ENCODE assay signal across 25 cellular contexts in the genomic region with DNA sequence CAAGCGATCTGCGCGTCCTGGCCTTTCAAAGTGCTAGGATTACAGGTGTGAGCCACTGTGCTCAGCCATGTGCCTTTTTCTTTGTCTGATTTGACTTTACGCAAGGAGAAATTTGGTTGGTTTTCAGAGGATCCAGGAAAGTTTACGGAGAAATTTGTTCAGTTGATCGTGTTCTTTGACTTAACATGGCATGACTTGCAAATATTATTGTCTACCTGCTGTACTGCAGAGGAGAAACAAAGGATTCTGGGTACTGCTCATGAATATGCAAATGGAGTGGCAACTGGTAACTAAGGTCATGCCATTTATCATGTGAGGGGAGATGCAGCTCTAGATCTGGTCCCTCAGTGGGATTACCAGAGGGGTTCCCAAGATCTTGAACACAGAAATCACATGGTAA.
A peak's percentile ranks its signal among the peaks of the same experiment; 100 is the strongest.
DNase-seq lines count a peak whose midpoint lies in the region; ATAC-seq, FAIRE-seq and TF ChIP-seq lines count a peak whose summit lies in the region.
"Had no signal": no experiment of that assay in that cellular context is flagged by ENCODE, and none has a peak within 500 bp of the region (broad histone marks: within the 10 kb centered on the region; RNA-seq: fewer than 3 reads in every experiment).

No MANE protein-coding gene starts in this region.

- H3K36me3 ChIP-seq in GM12878 (ENCODE audit: control insufficient read depth in 2 of 2, insufficient read depth in 2 of 2, low read length in 1 of 2) (no peaks in the 10 kb centered on the region), neural progenitor cell (no peaks in the 10 kb centered on the region), left ventricle myocardium inferior (no peaks in the 10 kb centered on the region)
- H3K36me3 ChIP-seq: BE2C; BLaER1 treated with 17β-estradiol and CSF1 and Interleukin-3, amounts not matched to agents 10 nM and 100 nM; HAP-1 had no signal

- peaks cover 13 to 18% of the 10 kb centered on the region in 2 experiments for H3K4me1 Mint-ChIP-seq in H9
- H3K4me1 Mint-ChIP-seq in neural progenitor cell: no peaks in the 10 kb centered on the region
- H3K4me1 Mint-ChIP-seq in nephron progenitor cell: no peaks in the 10 kb centered on the region

- H3K4me1 ChIP-seq in H9 (ENCODE audit: insufficient read depth, low read length): no peaks in the 10 kb centered on the region
- H3K4me1 ChIP-seq in GM12878 (ENCODE audit: control insufficient read depth, insufficient read depth, low read length): peaks cover 1% of the 10 kb centered on the region
- H3K4me1 ChIP-seq in neural progenitor cell: no peaks in the 10 kb centered on the region
- no peaks in the 10 kb centered on the region for H3K4me1 ChIP-seq in left ventricle myocardium inferior
- H3K4me1 ChIP-seq: BE2C, HAP-1 had no signal

- H3F3A ChIP-seq in neural progenitor cell (ENCODE audit: low read depth): no peaks in the 10 kb centered on the region

- H3K27me3 ChIP-seq in H9 (ENCODE audit: insufficient read depth, low read length) (no peaks in the 10 kb centered on the region), GM12878 (replicated peaks in 1 of 2; ENCODE audit: control insufficient read depth in 2 of 2, insufficient read depth in 2 of 2, low read length in 1 of 2) (no peaks in the 10 kb centered on the region), neural progenitor cell (no peaks in the 10 kb centered on the region), left ventricle myocardium inferior (ENCODE audit: low read depth) (peaks cover 5% of the 10 kb centered on the region)
- H3K27me3 ChIP-seq: BE2C; BLaER1 treated with 17β-estradiol and CSF1 and Interleukin-3, amounts not matched to agents 10 nM and 100 nM had no signal

- no peaks in the 10 kb centered on the region for H3K23me2 ChIP-seq in H9 (ENCODE audit: insufficient read length, low read depth, low read length, poor library complexity, severe bottlenecking)

- no peak overlapping the region for H4K91ac ChIP-seq in H9 (ENCODE audit: insufficient read length, low read depth, low read length)

- H3K4me3 Mint-ChIP-seq in H9 (no peak overlapping the region), neural progenitor cell (no peak overlapping the region), nephron progenitor cell (no peak overlapping the region)
- H3K4me3 Mint-ChIP-seq: CD14-positive monocyte; CD4-positive, alpha-beta T cell; CD8-positive, alpha-beta memory T cell; HFFc6 had no signal

- SMC1A ChIA-PET in GM12878 (lab: Charles Lee; ENCODE audit: uncharacterized antibody, unreplicated experiment): no interaction called here

- H3K4me2 ChIP-seq in H9 (ENCODE audit: insufficient read depth, insufficient read length, low read length) (no peak overlapping the region), GM12878 (ENCODE audit: control insufficient read depth, insufficient read depth) (no peak overlapping the region), neural progenitor cell (no peak overlapping the region)

- TF ChIP-seq EP300 in GM12878 (IDR thresholded peaks at IDR 0.05; ENCODE audit: borderline replicate concordance in 1 of 2, control insufficient read depth in 1 of 2, low read depth in 2 of 2, low read length in 2 of 2): no peak

- no peaks in the 10 kb centered on the region for H3K9me3 Mint-ChIP-seq in H9
- H3K9me3 Mint-ChIP-seq in neural progenitor cell: no peaks in the 10 kb centered on the region
- H3K9me3 Mint-ChIP-seq in nephron progenitor cell: no peaks in the 10 kb centered on the region
- H3K9me3 Mint-ChIP-seq: CD4-positive, alpha-beta T cell; CD8-positive, alpha-beta memory T cell; HFFc6 had no signal

- H2BK120ac ChIP-seq in H9 (ENCODE audit: low read depth, low read length, poor library complexity, severe bottlenecking): no peak overlapping the region

- in situ Hi-C loops in GM12878 (cut with MboI): no loop called here

- H2AFZ ChIP-seq in H9 (ENCODE audit: low read length): no peak overlapping the region
- no peak overlapping the region for H2AFZ ChIP-seq in GM12878 (ENCODE audit: control insufficient read depth, low read depth, low read length)
- peak overlapping the region; percentile 65 for H2AFZ ChIP-seq in neural progenitor cell (replicated peaks)

- no peaks in the 10 kb centered on the region; the same call in 1 of the 2 replicates for H3K27me3 Mint-ChIP-seq in H9 (ENCODE audit: low read depth)
- H3K27me3 Mint-ChIP-seq in neural progenitor cell (ENCODE audit: insufficient read depth, low read depth): no peaks in the 10 kb centered on the region
- peaks cover 11% of the 10 kb centered on the region for H3K27me3 Mint-ChIP-seq in nephron progenitor cell (ENCODE audit: low read depth, poor library complexity)

- H4K20me1 ChIP-seq in H9 (ENCODE audit: control insufficient read depth, insufficient read depth, insufficient read length) (no peaks in the 10 kb centered on the region), GM12878 (ENCODE audit: control insufficient read depth, insufficient read depth) (no peaks in the 10 kb centered on the region), neural progenitor cell (ENCODE audit: low read depth) (no peaks in the 10 kb centered on the region)
- H4K20me1 ChIP-seq: BLaER1 treated with 17β-estradiol and CSF1 and Interleukin-3, amounts not matched to agents 10 nM and 100 nM had no signal

- no peak for TF ChIP-seq POLR2A in GM12878 (IDR thresholded peaks at IDR 0.05; ENCODE audit: low read depth, low read length)

- no peak overlapping the region for H2BK12ac ChIP-seq in H9 (ENCODE audit: insufficient read length, low read depth, low read length)

- no peak overlapping the region for H3K9ac ChIP-seq in H9 (ENCODE audit: extremely low read depth, insufficient read length, low read length)
- H3K9ac ChIP-seq in GM12878 (ENCODE audit: control insufficient read depth, insufficient read depth, low read length): no peak overlapping the region
- no peak overlapping the region for H3K9ac ChIP-seq in neural progenitor cell
- H3K9ac ChIP-seq: BLaER1 treated with 17β-estradiol and CSF1 and Interleukin-3, amounts not matched to agents 10 nM and 100 nM had no signal

- no peak for TF ChIP-seq RAD21 in GM12878 (IDR thresholded peaks at IDR 0.05; ENCODE audit: insufficient read depth, low read depth, low read length)

- DNase-seq in NCI-H526 (lab: John Stamatoyannopoulos, UW): peak; percentile 23 to 42
- DNase-seq in NCI-H526 treated with DMSO at 0.1 percent for 48 hours (lab: John Stamatoyannopoulos, UW): no peak
- peak; percentile 3 for DNase-seq in H9
- no peak for DNase-seq in GM12878 (ENCODE audit: low read depth, low spot score)
- DNase-seq in neural progenitor cell (ENCODE audit: low spot score): no peak
- no peak for DNase-seq in left ventricle myocardium inferior
- no peak for DNase-seq in nephron progenitor cell
- DNase-seq: ACHN; BE2C; CD4-positive, alpha-beta T cell; CD8-positive, alpha-beta memory T cell; DMS 273 treated with DMSO at 0.1 percent for 48 hours; DMS79; EL; GDM1; HFFc6 had no signal

- H2BK15ac ChIP-seq in H9 (ENCODE audit: low read depth, low read length): no peak overlapping the region

- no TSS peak for BruUV-seq in GM12878 (replicated peaks; lab: Mats Ljungman, UMichigan)

- no peak overlapping the region for H4K5ac ChIP-seq in H9 (ENCODE audit: insufficient read length, low read depth, low read length)

- POLR2A ChIA-PET in GM12878 (lab: Charles Lee): no interaction called here

- ATAC-seq in GM12878: no peak
- ATAC-seq in HG03520 (IDR thresholded peaks at IDR 0.05; ENCODE audit: unreplicated experiment): no peak

- H3K18ac ChIP-seq in H9 (ENCODE audit: insufficient read length, low read depth, low read length): no peak overlapping the region

- no peak overlapping the region for H3K14ac ChIP-seq in H9 (ENCODE audit: insufficient read depth, low read length)

- H3K27ac Mint-ChIP-seq in H9 (no peak overlapping the region; a peak in 1 of 7 replicates), neural progenitor cell (no peak overlapping the region), nephron progenitor cell (no peak overlapping the region)
- H3K27ac Mint-ChIP-seq: CD14-positive monocyte; CD4-positive, alpha-beta T cell; CD8-positive, alpha-beta memory T cell; HFFc6 had no signal

- no peak overlapping the region for H3K4ac ChIP-seq in H9 (ENCODE audit: low read depth, low read length)

- H3K4me3 ChIP-seq in GM12878 (no peak overlapping the region), neural progenitor cell (no peak overlapping the region), left ventricle myocardium inferior (no peak overlapping the region)
- H3K4me3 ChIP-seq: BLaER1 treated with 17β-estradiol and CSF1 and Interleukin-3, amounts not matched to agents 10 nM and 100 nM; HAP-1 had no signal

- H3K23ac ChIP-seq in H9 (ENCODE audit: insufficient read length, low read depth, low read length): no peak overlapping the region

- TF ChIP-seq CTCF in H9 (conservative IDR thresholded peaks at IDR 0.05) (no peak), GM12878 (IDR thresholded peaks at IDR 0.05 in 2 of 3, conservative IDR thresholded peaks at IDR 0.05 in 1 of 3; ENCODE audit: control insufficient read depth in 2 of 3, extremely low read depth in 1 of 3, insufficient read depth in 1 of 3, low read depth in 3 of 3, low read length in 3 of 3) (no peak), neural progenitor cell (IDR thresholded peaks at IDR 0.05) (no peak), left ventricle myocardium inferior (IDR thresholded peaks at IDR 0.05; ENCODE audit: borderline replicate concordance) (no peak), nephron progenitor cell (IDR thresholded peaks at IDR 0.05) (no peak)

- H3K56ac ChIP-seq in H9 (ENCODE audit: insufficient read length, low read depth, low read length): no peak overlapping the region

- FAIRE-seq in GM12878 (lab: Jason Lieb, UNC): no peak
- FAIRE-seq: A204.1, D721Med, GM12891, GM18507 had no signal

- no peak overlapping the region for H4K8ac ChIP-seq in H9 (replicated peaks; ENCODE audit: insufficient read length, low read depth, low read length)

- no peak overlapping the region for H3K27ac ChIP-seq in H9 (ENCODE audit: insufficient read length, low read depth, low read length)
- no peak overlapping the region for H3K27ac ChIP-seq in GM12878 (ENCODE audit: control insufficient read depth, insufficient read depth)
- H3K27ac ChIP-seq in neural progenitor cell: no peak overlapping the region
- no peak overlapping the region for H3K27ac ChIP-seq in left ventricle myocardium inferior (replicated peaks)
- H3K27ac ChIP-seq: 22Rv1 had no signal

- H3K36me3 Mint-ChIP-seq in H9 (ENCODE audit: insufficient read depth in 1 of 3, low read depth in 3 of 3) (no peaks in the 10 kb centered on the region), neural progenitor cell (no peaks in the 10 kb centered on the region), nephron progenitor cell (ENCODE audit: low read depth) (no peaks in the 10 kb centered on the region)
- H3K36me3 Mint-ChIP-seq: CD14-positive monocyte had no signal

- no peak overlapping the region for H2BK5ac ChIP-seq in H9 (ENCODE audit: insufficient read length, low read length)

- RAD21 ChIA-PET in GM12878 (lab: Charles Lee; ENCODE audit: unreplicated experiment): no interaction called here

- no CpG with 5 or more reads among the region's 6 CpGs for WGBS in H9 (ENCODE audit: extremely low coverage, insufficient read length, low lambda C conversion rate)
- WGBS in GM12878 (ENCODE audit: insufficient coverage, insufficient replicate concordance, low lambda C conversion rate, missing lambda C conversion rate): 97% methylated on average over 6 of the region's 6 CpGs

- CTCF ChIA-PET in GM12878 (lab: Yijun Ruan, JAX): interaction anchor here (1.6 to 1.7 kb wide), 2 partner anchors 11 to 276 kb away, joined by 4 to 6 read pairs; no protein-coding TSS in a partner anchor

- H2BK20ac ChIP-seq in H9 (ENCODE audit: low read depth, low read length, poor library complexity, severe bottlenecking): no peak overlapping the region

- no peak overlapping the region for H3T11ph ChIP-seq in H9 (ENCODE audit: low read length)

- no peaks in the 10 kb centered on the region for H3K79me1 ChIP-seq in H9 (ENCODE audit: insufficient read depth, low read depth, low read length, poor library complexity, severe bottlenecking)

- no peak overlapping the region for H2AK5ac ChIP-seq in H9 (ENCODE audit: insufficient read length, low read length)

- intact Hi-C loops in GM12878 (cut with micrococcal nuclease; ENCODE audit: unreplicated experiment): no loop called here
- intact Hi-C loops in left ventricle myocardium inferior (cut with micrococcal nuclease): no loop called here

- no peaks in the 10 kb centered on the region for H3K9me3 ChIP-seq in H9 (ENCODE audit: control insufficient read depth, low read depth, low read length)
- H3K9me3 ChIP-seq in GM12878 (replicated peaks; ENCODE audit: control insufficient read depth, insufficient read depth, low read length): no peaks in the 10 kb centered on the region; the same call in 2 of the 3 replicates
- H3K9me3 ChIP-seq in neural progenitor cell (ENCODE audit: low read depth): no peaks in the 10 kb centered on the region
- no peaks in the 10 kb centered on the region for H3K9me3 ChIP-seq in left ventricle myocardium inferior (replicated peaks)
- H3K9me3 ChIP-seq: BE2C, HAP-1 had no signal

- H3K79me2 ChIP-seq in H9 (ENCODE audit: insufficient read depth, low read length) (no peaks in the 10 kb centered on the region), GM12878 (ENCODE audit: control insufficient read depth, insufficient read depth, low read length) (no peaks in the 10 kb centered on the region), neural progenitor cell (ENCODE audit: low read depth) (no peaks in the 10 kb centered on the region)

Comparison
In these comparisons a context has a peak if more than half of its experiments do, and no peak if none do; other contexts are left out.
1. DNase-seq: peak in NCI-H526 (2 of 2) and H9 (single experiment); none in NCI-H526 treated with DMSO at 0.1 percent for 48 hours (single experiment), GM12878 (single experiment), neural progenitor cell (single experiment), left ventricle myocardium inferior (single experiment) and nephron progenitor cell (single experiment).